8 cellular contexts compared by ENCODE assay signal in genomic region chr4:118591339-118592046, GRCh38.
DNase-seq lines count a peak whose midpoint lies in the region; ATAC-seq and TF ChIP-seq lines count a peak whose summit lies in the region.
"Not testable (repeated sequence)": the region's sequence is repeated elsewhere in the genome, so short reads cannot be mapped to it uniquely, and the experiment has no call there.

No MANE protein-coding gene starts in this region.

- H3K9me2 ChIP-seq in OCI-LY1 (ENCODE audit: low read depth, low read length), result not testable (repeated sequence)

- H3K79me2 ChIP-seq in OCI-LY1 (ENCODE audit: insufficient read depth, low read length), result not testable (repeated sequence)

- peak overlapping the region; percentile 64 for H3K27ac ChIP-seq in OCI-LY1 (ENCODE audit: low read depth, low read length, poor library complexity, severe bottlenecking)

- H2AFZ ChIP-seq in OCI-LY1 (ENCODE audit: low read length), result peak overlapping the region; percentile 96

- DNase-seq in COR-L47 (lab: John Stamatoyannopoulos, UW), result peak; percentile 88
- peak; percentile 45 for DNase-seq in HS-27A (ENCODE audit: low read depth)
- peak; percentile 97 for DNase-seq in activated T-cell treated with anti-CD3 and anti-CD28 coated beads for 24 hours (ENCODE audit: low read depth)
- peak; percentile 97 for DNase-seq in endothelial cell (ENCODE audit: low spot score)
- DNase-seq in mesenteric fat pad (ENCODE audit: low spot score), result peak; percentile 97
- DNase-seq in stimulated activated CD8-positive, alpha-beta memory T cell treated with anti-CD3 and anti-CD28 coated beads, Interleukin-12 subunit alpha, Interleukin-12 subunit beta, amount 100 ng/mL, for 24 hours (ENCODE audit: extremely low read depth), result peak; percentile 91

- H3K36me3 Mint-ChIP-seq in endothelial cell (ENCODE audit: low read depth, unreplicated experiment), result not testable (repeated sequence)

- peaks cover 13% of the 10 kb centered on the region for H3K4me1 ChIP-seq in OCI-LY1 (ENCODE audit: insufficient read depth, low read length, severe bottlenecking)

- H3K9ac ChIP-seq in OCI-LY1 (ENCODE audit: low read length), result peak overlapping the region; percentile 59

- H3K4me3 ChIP-seq in OCI-LY1 (ENCODE audit: low read depth, low read length, poor library complexity, severe bottlenecking), result peak overlapping the region; percentile 76

- H3K4me2 ChIP-seq in OCI-LY1 (ENCODE audit: low read length), result peak overlapping the region; percentile 64

- H3K9me3 Mint-ChIP-seq in endothelial cell (ENCODE audit: unreplicated experiment), result not testable (repeated sequence)

- not testable (repeated sequence) for H3K4me1 Mint-ChIP-seq in endothelial cell (ENCODE audit: unreplicated experiment)

- peak; percentile 98 for ATAC-seq in GM21360 (IDR thresholded peaks at IDR 0.05; ENCODE audit: unreplicated experiment)

- H3K27ac Mint-ChIP-seq in endothelial cell (ENCODE audit: unreplicated experiment), result peak overlapping the region; percentile 97

- not testable (repeated sequence) for H4K20me1 ChIP-seq in OCI-LY1 (ENCODE audit: insufficient read depth, low read length)

- not testable (repeated sequence) for H3K36me3 ChIP-seq in OCI-LY1 (ENCODE audit: insufficient read depth, low read length)

- H3F3A ChIP-seq in OCI-LY1 (ENCODE audit: insufficient read depth, low read length), result not testable (repeated sequence)

- H3K27me3 Mint-ChIP-seq in endothelial cell (ENCODE audit: unreplicated experiment), result not testable (repeated sequence)

- not testable (repeated sequence) for H3K27me3 ChIP-seq in OCI-LY1 (ENCODE audit: insufficient read depth, low read length)

- not testable (repeated sequence) for H3K9me3 ChIP-seq in OCI-LY1 (ENCODE audit: low read length)

- TF ChIP-seq CTCF in OCI-LY1 (IDR thresholded peaks at IDR 0.05; ENCODE audit: low read length); endothelial cell (IDR thresholded peaks at IDR 0.05; ENCODE audit: unreplicated experiment): not testable (repeated sequence)

- peak overlapping the region; percentile 95 for H3K4me3 Mint-ChIP-seq in endothelial cell (ENCODE audit: unreplicated experiment)

Comparison
In these comparisons a context has a peak if more than half of its experiments do, and no peak if none do; other contexts are left out.
1. Peak in every context shown above with its lines: DNase-seq, ATAC-seq, H3K4me3 ChIP-seq and H3K27ac ChIP-seq.
2. DNase-seq: peak in every context shown above with its lines; median percentile 97 in activated T-cell treated with anti-CD3 and anti-CD28 coated beads for 24 hours; 97 in endothelial cell; 97 in mesenteric fat pad; 91 in stimulated activated CD8-positive, alpha-beta memory T cell treated with anti-CD3 and anti-CD28 coated beads, Interleukin-12 subunit alpha, Interleukin-12 subunit beta, amount 100 ng/mL, for 24 hours; 88 in COR-L47; 45 in HS-27A.